16 cellular contexts compared by ENCODE assay signal in genomic region chr1:232894436-232894835, GRCh38.
"Had no signal": no experiment of that assay in that cellular context is flagged by ENCODE, and none has a peak within 500 bp of the region (broad histone marks: within the 10 kb centered on the region; RNA-seq: fewer than 3 reads in every experiment).

No MANE protein-coding gene starts in this region.

- H3K27ac ChIP-seq: coronary artery, hepatocyte, pancreas had no signal

- H3K27me3 ChIP-seq: hepatocyte, pancreas had no signal

- H3K79me2 ChIP-seq: hepatocyte had no signal

- H3K4me2 ChIP-seq: hepatocyte, smooth muscle cell had no signal

- H2AFZ ChIP-seq: hepatocyte had no signal

- H3K36me3 ChIP-seq: pancreas had no signal

- H3K4me1 ChIP-seq: pancreas had no signal

- H3K4me3 ChIP-seq: coronary artery, hepatocyte, pancreas, smooth muscle cell had no signal

- DNase-seq: effector CD4-positive, alpha-beta T cell; endodermal cell; erythroblast; foreskin melanocyte; head of caudate nucleus; kidney; left colon; occipital lobe; pancreas; right cardiac atrium; stimulated activated CD4-positive, alpha-beta T cell treated with anti-CD3 and anti-CD28 coated beads, Interleukin-2, amount 100 ng/mL, for 48 hours; stimulated activated naive CD4-positive, alpha-beta T cell treated with Interleukin-2 at 50 U/mL for 16 hours had no signal

- ATAC-seq: left colon; natural killer cell treated with Interleukin-12 subunit alpha and Interleukin-12 subunit beta and Interleukin-15 and Interleukin-18, amount 100 ng/mL, for 72 hours; pancreas; right cardiac atrium had no signal

- H3K9me3 ChIP-seq: pancreas had no signal
